14 cellular contexts compared by ENCODE assay signal in genomic region chr7:99096124-99096887, GRCh38. TPM values are rescaled to one million over a fixed set of nuclear protein-coding genes. Genes with fewer than 3 reads are reported as not detected.
DNase-seq lines count a peak whose midpoint lies in the region; ATAC-seq and TF ChIP-seq lines count a peak whose summit lies in the region.
"Had no signal": no experiment of that assay in that cellular context is flagged by ENCODE, and none has a peak within 500 bp of the region (broad histone marks: within the 10 kb centered on the region; RNA-seq: fewer than 3 reads in every experiment).

No MANE protein-coding gene starts in this region.

- H3K4me3 Mint-ChIP-seq in type B pancreatic cell, result no peak overlapping the region
- H3K4me3 Mint-ChIP-seq: nephron progenitor cell; stimulated activated naive CD8-positive, alpha-beta T cell treated with anti-CD3 and anti-CD28 coated beads, Interleukin-15, amount 100 ng/mL, for 72 hours had no signal

- ATAC-seq in esophagus mucosa (peak; percentile 29), mucosa of descending colon (peak; percentile 38)
- ATAC-seq: stimulated activated naive CD8-positive, alpha-beta T cell treated with anti-CD3 and anti-CD28 coated beads, Interleukin-15, amount 100 ng/mL, for 72 hours had no signal

- intact Hi-C loops in mucosa of descending colon (cut with DNase I, micrococcal nuclease), result no loop called here
- intact Hi-C loops in A673 (cut with micrococcal nuclease; ENCODE audit: unreplicated experiment), result no loop called here

- H3K27ac ChIP-seq in WERI-Rb-1 (peak overlapping the region; percentile 41), A673 (ENCODE audit: low read depth, low read length, poor library complexity, severe bottlenecking) (no peak overlapping the region)
- H3K27ac ChIP-seq: VCaP had no signal

- peaks cover 35% of the 10 kb centered on the region for H3K4me1 Mint-ChIP-seq in type B pancreatic cell (ENCODE audit: unreplicated experiment)

- H3K4me3 ChIP-seq in WERI-Rb-1 (ENCODE audit: low read depth, low read length) (no peak overlapping the region), mucosa of descending colon (no peak overlapping the region), A673 (ENCODE audit: low read depth, low read length, poor library complexity, severe bottlenecking) (no peak overlapping the region)

- CTCF ChIA-PET in A673 (lab: Charles Lee), result no interaction called here

- no peak for DNase-seq in WERI-Rb-1
- no peak for DNase-seq in mucosa of descending colon
- no peak for DNase-seq in type B pancreatic cell (ENCODE audit: extremely low spot score, unreplicated experiment)
- DNase-seq in A673 (ENCODE audit: low spot score), result no peak
- no peak for DNase-seq in NCI-H1105 (lab: John Stamatoyannopoulos, UW)
- DNase-seq in nucleus accumbens (lab: John Stamatoyannopoulos, UW), result no peak
- no peak for DNase-seq in hepatic stellate cell (ENCODE audit: low spot score)
- DNase-seq: activated T-cell treated with anti-CD3 and anti-CD28 coated beads, Interleukin-2, amount 50 U/mL, for 48 hours; dermis blood vessel endothelial cell; NCI-H146; nephron progenitor cell; stimulated activated naive CD8-positive, alpha-beta T cell treated with anti-CD3 and anti-CD28 coated beads, Interleukin-15, amount 100 ng/mL, for 72 hours had no signal

- H3K27me3 Mint-ChIP-seq in type B pancreatic cell, result no peaks in the 10 kb centered on the region
- H3K27me3 Mint-ChIP-seq: stimulated activated naive CD8-positive, alpha-beta T cell treated with anti-CD3 and anti-CD28 coated beads, Interleukin-15, amount 100 ng/mL, for 72 hours had no signal

- no peak for TF ChIP-seq CTCF in WERI-Rb-1 (IDR thresholded peaks at IDR 0.05; ENCODE audit: low read depth, low read length)
- no peak for TF ChIP-seq CTCF in mucosa of descending colon (IDR thresholded peaks at IDR 0.05)
- no peak for TF ChIP-seq CTCF in type B pancreatic cell (conservative IDR thresholded peaks at IDR 0.05)
- TF ChIP-seq CTCF in A673 (conservative IDR thresholded peaks at IDR 0.05; ENCODE audit: low read depth, low read length), result no peak

- H3K9me3 Mint-ChIP-seq in type B pancreatic cell, result peaks cover 9% of the 10 kb centered on the region

- POLR2A ChIA-PET in A673 (lab: Charles Lee; ENCODE audit: low non-redundant PET), result no interaction called here

- H3K27me3 ChIP-seq in WERI-Rb-1 (ENCODE audit: insufficient read depth, low read depth, severe bottlenecking), result no peaks in the 10 kb centered on the region
- no peaks in the 10 kb centered on the region for H3K27me3 ChIP-seq in A673 (replicated peaks; ENCODE audit: insufficient read depth, low read depth, low read length, poor library complexity)

- H3K36me3 ChIP-seq in WERI-Rb-1 (no peaks in the 10 kb centered on the region), mucosa of descending colon (ENCODE audit: low read depth) (no peaks in the 10 kb centered on the region), A673 (ENCODE audit: insufficient read depth, low read length, poor library complexity, severe bottlenecking) (no peaks in the 10 kb centered on the region)

- no peaks in the 10 kb centered on the region for H3K9me3 ChIP-seq in WERI-Rb-1 (ENCODE audit: severe bottlenecking)
- H3K9me3 ChIP-seq in mucosa of descending colon, result no peaks in the 10 kb centered on the region
- H3K9me3 ChIP-seq in A673 (ENCODE audit: low read depth, low read length, poor library complexity, severe bottlenecking), result peaks cover 4% of the 10 kb centered on the region

- no TSS peak for BruUV-seq in A673 (replicated peaks; lab: Mats Ljungman, UMichigan)

- H3K4me1 ChIP-seq in mucosa of descending colon (ENCODE audit: low read depth) (peaks cover 15% of the 10 kb centered on the region), A673 (ENCODE audit: insufficient read depth, low read length, poor library complexity, severe bottlenecking) (peaks cover 4% of the 10 kb centered on the region)

- peak overlapping the region; percentile 45 for H3K27ac Mint-ChIP-seq in type B pancreatic cell
- H3K27ac Mint-ChIP-seq: nephron progenitor cell; stimulated activated naive CD8-positive, alpha-beta T cell treated with anti-CD3 and anti-CD28 coated beads, Interleukin-15, amount 100 ng/mL, for 72 hours had no signal

- peaks cover 18% of the 10 kb centered on the region for H3K36me3 Mint-ChIP-seq in type B pancreatic cell

RNA-seq across cellular contexts. Expression of gene SMURF1, which starts 47.6 kb away (rescaled TPM):
- total RNA-seq in esophagus mucosa (27.4 TPM), mucosa of descending colon (10 to 100 TPM; 28.4 to 36.0 (median 31.2) TPM), type B pancreatic cell (ENCODE audit: low replicate concordance) (22.1 and 31.3 TPM in 2 replicates), A673 (2021) (16.5 and 18.4 TPM in 2 replicates)
